In the genomic region with DNA sequence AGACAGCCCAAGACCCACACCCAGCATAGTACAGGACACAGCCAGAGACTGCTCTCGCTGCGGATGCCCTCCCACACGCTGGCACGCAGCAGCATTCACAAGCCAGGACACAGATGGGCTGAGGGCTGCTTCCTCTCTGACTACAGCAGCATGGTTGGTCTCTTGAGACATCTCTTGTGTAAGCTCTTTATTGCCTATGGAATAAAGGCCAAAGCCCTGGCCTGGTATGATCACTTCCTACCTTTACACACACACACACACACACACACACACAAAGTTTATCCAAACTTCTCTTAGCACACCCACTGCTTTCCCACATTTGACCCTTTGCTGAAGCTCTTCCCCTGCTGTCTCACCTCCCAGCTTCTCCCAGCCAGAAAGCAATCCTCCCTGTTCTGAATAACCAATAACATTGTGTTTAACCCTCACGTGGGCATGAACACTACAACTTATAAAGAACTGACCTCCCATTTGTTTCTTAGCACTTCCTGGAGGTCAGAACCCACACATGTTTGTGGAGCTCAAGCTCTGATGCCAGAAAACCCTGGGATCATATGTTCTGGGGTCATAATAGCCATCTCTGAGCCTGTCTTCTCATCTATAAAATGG, we compare ENCODE assay signal across 8 cellular contexts. TPM values are rescaled to one million over a fixed set of nuclear protein-coding genes. Genes with fewer than 3 reads are reported as not detected.
DNase-seq lines count a peak whose midpoint lies in the region; ATAC-seq and TF ChIP-seq lines count a peak whose summit lies in the region.

No MANE protein-coding gene starts in this region.

- no peaks in the 10 kb centered on the region for H3K27me3 ChIP-seq in AG04450 (ENCODE audit: control insufficient read depth, insufficient read depth, low read length)

- peaks cover 4% of the 10 kb centered on the region; the same call in 1 of the 2 replicates for H3K9me3 ChIP-seq in AG04450 (ENCODE audit: control insufficient read depth, insufficient read depth, low read length)

- H3K36me3 Mint-ChIP-seq in effector memory CD8-positive, alpha-beta T cell (ENCODE audit: insufficient read depth): peaks cover 12% of the 10 kb centered on the region
- H3K36me3 Mint-ChIP-seq in naive B cell: peaks cover 0 to 5% of the 10 kb centered on the region in 2 donors

- H3K4me3 ChIP-seq in AG04450 (ENCODE audit: low read depth, low read length): no peak overlapping the region

- no peak for TF ChIP-seq CTCF in AG04450 (IDR thresholded peaks at IDR 0.05; ENCODE audit: low read depth, low read length)

- no peaks in the 10 kb centered on the region for H3K27me3 Mint-ChIP-seq in effector memory CD8-positive, alpha-beta T cell
- H3K27me3 Mint-ChIP-seq in naive B cell: no peaks in the 10 kb centered on the region

- H3K9me3 Mint-ChIP-seq in effector memory CD8-positive, alpha-beta T cell: no peaks in the 10 kb centered on the region
- H3K9me3 Mint-ChIP-seq in naive B cell: peaks cover 0 to 3% (median 0%) of the 10 kb centered on the region in 7 donors

- POLR2A ChIA-PET in AG04450 (lab: Yijun Ruan, JAX): interaction anchor here (0.6 to 1.5 kb wide), 5 partner anchors 18 to 174 kb away, joined by 3 to 18 read pairs (median 4); partner anchors contain the start of gene HNRNPR

- ATAC-seq in GM18861 (IDR thresholded peaks at IDR 0.05; ENCODE audit: unreplicated experiment) (peak; percentile 43), naive B cell (ENCODE audit: low read depth in 2 of 2) (peak; percentile 79 to 83), GM18517 (IDR thresholded peaks at IDR 0.05; ENCODE audit: unreplicated experiment) (no peak), GM21515 (IDR thresholded peaks at IDR 0.05; ENCODE audit: unreplicated experiment) (no peak), HG03457 (IDR thresholded peaks at IDR 0.05; ENCODE audit: unreplicated experiment) (no peak)
- no peak for ATAC-seq in effector memory CD8-positive, alpha-beta T cell (replicated peaks)

- peaks cover 18 to 24% of the 10 kb centered on the region in 2 donors for H3K4me1 Mint-ChIP-seq in effector memory CD8-positive, alpha-beta T cell (ENCODE audit: low read depth in 2 of 2)
- H3K4me1 Mint-ChIP-seq in naive B cell: peaks cover 24 to 31% (median 27%) of the 10 kb centered on the region in 3 donors

- no peak overlapping the region for H3K27ac Mint-ChIP-seq in effector memory CD8-positive, alpha-beta T cell
- H3K27ac Mint-ChIP-seq in naive B cell: peak overlapping the region; percentile 80 to 94 (median 91)

- H3K27ac ChIP-seq in AG04450 (ENCODE audit: low read depth, low read length): peak overlapping the region; percentile 47

- DNase-seq in AG04450 (ENCODE audit: low read depth, low spot score) (no peak), SIG-M5 (lab: John Stamatoyannopoulos, UW) (peak; percentile 28), naive B cell (peak; percentile 61)
- no peak for DNase-seq in effector memory CD8-positive, alpha-beta T cell

- CTCF ChIA-PET in AG04450 (lab: Charles Lee): interaction anchor here (0.7 to 2.0 kb wide), 3 partner anchors 9 to 71 kb away, joined by 3 to 15 read pairs (median 11); no protein-coding TSS in a partner anchor

- H3K4me3 Mint-ChIP-seq in effector memory CD8-positive, alpha-beta T cell: peak overlapping the region; percentile 54 to 97
- peak overlapping the region; percentile 91 to 99 (median 96) for H3K4me3 Mint-ChIP-seq in naive B cell

RNA-seq across cellular contexts. Expression of gene LUZP1, which starts 1.2 kb away (rescaled TPM):
- polyA plus RNA-seq in AG04450 (2011; rRNA removed): 32.4 and 39.4 TPM in 2 replicates
- polyA minus RNA-seq in AG04450 (2011; rRNA and poly(A)+ RNA removed): 65.4 and 66.9 TPM in 2 replicates
- 10 to 100 TPM in 1 of 6 donors, 1 to 10 TPM in 5; 1.3 to 14.1 (median 7.0) TPM for polyA plus RNA-seq in naive B cell (ENCODE audit: low read depth in 6 of 6)

RNA-seq across cellular contexts. Expression of gene HTR1D, which starts 47.5 kb away (rescaled TPM):
- polyA plus RNA-seq in AG04450 (2011; rRNA removed) (0.07 and 0.11 TPM in 2 replicates), naive B cell (ENCODE audit: low read depth in 6 of 6) (not detected)
- 0.14 TPM in 1 of 2 replicates, not detected in the other for polyA minus RNA-seq in AG04450 (2011; rRNA and poly(A)+ RNA removed)

Comparison
In these comparisons a context has a peak if more than half of its experiments do, and no peak if none do; other contexts are left out.
1. DNase-seq: peak in SIG-M5 (single experiment) and naive B cell (single experiment); none in AG04450 (single experiment) and effector memory CD8-positive, alpha-beta T cell (0 of 3).
2. ATAC-seq: peak in GM18861 (single experiment) and naive B cell (2 of 2); none in effector memory CD8-positive, alpha-beta T cell (single experiment), GM18517 (single experiment), GM21515 (single experiment) and HG03457 (single experiment).
3. H3K27ac Mint-ChIP-seq: peak in naive B cell (6 of 6); none in effector memory CD8-positive, alpha-beta T cell (0 of 2).